In genomic region chr11:75344186-75344585, GRCh38 we compare ENCODE assay signal across 12 cellular contexts. TPM values are rescaled to one million over a fixed set of nuclear protein-coding genes. Genes with fewer than 3 reads are reported as not detected.
DNase-seq lines count a peak whose midpoint lies in the region; ATAC-seq and TF ChIP-seq lines count a peak whose summit lies in the region.
"Had no signal": no experiment of that assay in that cellular context is flagged by ENCODE, and none has a peak within 500 bp of the region (broad histone marks: within the 10 kb centered on the region; RNA-seq: fewer than 3 reads in every experiment).

No MANE protein-coding gene starts in this region.

- H3K9me3 ChIP-seq in left ventricle myocardium inferior (replicated peaks) (no peaks in the 10 kb centered on the region), duodenal mucosa (ENCODE audit: control insufficient read depth in 1 of 2, low read length in 2 of 2) (no peaks in the 10 kb centered on the region), osteoblast (ENCODE audit: low read depth, low read length) (no peaks in the 10 kb centered on the region)

- H4K20me1 ChIP-seq in osteoblast (ENCODE audit: insufficient read depth, low read length) = peaks cover 8% of the 10 kb centered on the region

- H3K4me2 ChIP-seq in osteoblast (ENCODE audit: insufficient read depth, low read length) = no peak overlapping the region

- H3K9ac ChIP-seq in duodenal mucosa (ENCODE audit: low read depth in 1 of 2, low read length in 2 of 2) = peak overlapping the region in 1 of 2 donors; percentile 57

- DNase-seq in left ventricle myocardium inferior (no peak), left ventricle myocardium superior (no peak), osteoblast (ENCODE audit: insufficient read length, low spot score, missing footprints) (no peak), NCI-H2196 treated with DMSO at 0.1 percent for 48 hours (lab: John Stamatoyannopoulos, UW; ENCODE audit: unreplicated experiment) (no peak), DMS153 treated with DMSO at 0.1 percent for 48 hours (lab: John Stamatoyannopoulos, UW; ENCODE audit: unreplicated experiment) (no peak)
- peak; percentile 51 for DNase-seq in natural killer cell treated with Interleukin-12 subunit alpha and Interleukin-12 subunit beta and Interleukin-15 and Interleukin-18, amount 100 ng/mL, for 72 hours (ENCODE audit: low spot score)
- DNase-seq: AML-193, foreskin melanocyte, Karpas-422 had no signal

- no peak overlapping the region for H2AFZ ChIP-seq in osteoblast (ENCODE audit: low read length)

- H3K4me3 Mint-ChIP-seq in natural killer cell treated with Interleukin-12 subunit alpha and Interleukin-12 subunit beta and Interleukin-15 and Interleukin-18, amount 100 ng/mL, for 72 hours = no peak overlapping the region

- H3K4me3 ChIP-seq in left ventricle myocardium inferior (peak overlapping the region; percentile 38), duodenal mucosa (ENCODE audit: low read depth in 1 of 2, low read length in 2 of 2) (peak overlapping the region; percentile 14 to 20), osteoblast (ENCODE audit: insufficient read depth, low read length) (no peak overlapping the region)

- no peak for TF ChIP-seq CTCF in left ventricle myocardium inferior (IDR thresholded peaks at IDR 0.05; ENCODE audit: borderline replicate concordance)
- no peak for TF ChIP-seq CTCF in osteoblast (IDR thresholded peaks at IDR 0.05; ENCODE audit: extremely low read depth, low read depth, low read length)

- no peaks in the 10 kb centered on the region for H3K27me3 Mint-ChIP-seq in natural killer cell treated with Interleukin-12 subunit alpha and Interleukin-12 subunit beta and Interleukin-15 and Interleukin-18, amount 100 ng/mL, for 72 hours

- peak overlapping the region; percentile 66 to 92 for H3K27ac Mint-ChIP-seq in natural killer cell treated with Interleukin-12 subunit alpha and Interleukin-12 subunit beta and Interleukin-15 and Interleukin-18, amount 100 ng/mL, for 72 hours
- H3K27ac Mint-ChIP-seq: activated T-helper 2 cell treated with anti-CD3 and anti-CD28 coated beads, Interferon-gamma antibody, Interleukin-2, Interleukin-4, amounts not matched to agents 10 μg/mL and 5 μg/mL and 100 μg/mL, durations not matched to agents 14 hours and 24 hours and 36 hours had no signal

- H3K9me3 Mint-ChIP-seq in natural killer cell treated with Interleukin-12 subunit alpha and Interleukin-12 subunit beta and Interleukin-15 and Interleukin-18, amount 100 ng/mL, for 72 hours = no peaks in the 10 kb centered on the region
- H3K9me3 Mint-ChIP-seq: activated T-helper 2 cell treated with anti-CD3 and anti-CD28 coated beads, Interferon-gamma antibody, Interleukin-2, Interleukin-4, amounts not matched to agents 10 μg/mL and 5 μg/mL and 100 μg/mL, durations not matched to agents 14 hours and 24 hours and 36 hours had no signal

- H3K4me1 Mint-ChIP-seq in natural killer cell treated with Interleukin-12 subunit alpha and Interleukin-12 subunit beta and Interleukin-15 and Interleukin-18, amount 100 ng/mL, for 72 hours (ENCODE audit: low read depth in 2 of 2) = peaks cover 81 to 85% of the 10 kb centered on the region in 2 donors

- H3K4me1 ChIP-seq in left ventricle myocardium inferior = peaks cover 100% of the 10 kb centered on the region
- peaks cover 97 to 100% of the 10 kb centered on the region in 2 donors for H3K4me1 ChIP-seq in duodenal mucosa (ENCODE audit: control insufficient read depth in 1 of 2, insufficient read depth in 2 of 2, low read length in 2 of 2)
- H3K4me1 ChIP-seq in osteoblast (ENCODE audit: insufficient read depth, low read length) = peaks cover 49% of the 10 kb centered on the region

- intact Hi-C loops in left ventricle myocardium inferior (cut with micrococcal nuclease) (no loop called here), left ventricle myocardium superior (cut with micrococcal nuclease) (no loop called here)

- ATAC-seq in left ventricle myocardium superior (no peak), GM21825 (IDR thresholded peaks at IDR 0.05; ENCODE audit: unreplicated experiment) (no peak)
- ATAC-seq in natural killer cell treated with Interleukin-12 subunit alpha and Interleukin-12 subunit beta and Interleukin-15 and Interleukin-18, amount 100 ng/mL, for 72 hours = no peak

- H3K27ac ChIP-seq in left ventricle myocardium inferior (replicated peaks) (peak overlapping the region; percentile 94), duodenal mucosa (ENCODE audit: low read depth, low read length) (peak overlapping the region; percentile 39), osteoblast (ENCODE audit: low read depth, low read length) (no peak overlapping the region)

- no peaks in the 10 kb centered on the region for H3K36me3 ChIP-seq in left ventricle myocardium inferior
- H3K36me3 ChIP-seq in duodenal mucosa (ENCODE audit: control insufficient read depth in 1 of 2, insufficient read depth in 2 of 2, low read length in 2 of 2) = no peaks in the 10 kb centered on the region
- no peaks in the 10 kb centered on the region for H3K36me3 ChIP-seq in osteoblast (ENCODE audit: insufficient read depth, low read length)

- no peaks in the 10 kb centered on the region for H3K36me3 Mint-ChIP-seq in natural killer cell treated with Interleukin-12 subunit alpha and Interleukin-12 subunit beta and Interleukin-15 and Interleukin-18, amount 100 ng/mL, for 72 hours

- H3K79me2 ChIP-seq in osteoblast (ENCODE audit: insufficient read depth, low read length) = no peaks in the 10 kb centered on the region

- H3K27me3 ChIP-seq in left ventricle myocardium inferior (ENCODE audit: low read depth) (no peaks in the 10 kb centered on the region), duodenal mucosa (ENCODE audit: control insufficient read depth in 1 of 2, insufficient read depth in 2 of 2, low read length in 2 of 2) (no peaks in the 10 kb centered on the region), osteoblast (ENCODE audit: insufficient read depth, low read length) (no peaks in the 10 kb centered on the region)

RNA-seq across cellular contexts. Expression of gene ARRB1, which starts 7.3 kb away (rescaled TPM):
- total RNA-seq in left ventricle myocardium inferior = 25.9 TPM
- 26.5 TPM for total RNA-seq in left ventricle myocardium superior
- total RNA-seq in natural killer cell treated with Interleukin-12 subunit alpha and Interleukin-12 subunit beta and Interleukin-15 and Interleukin-18, amount 100 ng/mL, for 72 hours = 10 to 100 TPM; 47.8 to 54.5 TPM
- total RNA-seq in osteoblast = 14.5 and 19.4 TPM in 2 replicates

RNA-seq across cellular contexts. Expression of gene RPS3, which starts 55.1 kb away (rescaled TPM):
- total RNA-seq in left ventricle myocardium inferior (864 TPM), left ventricle myocardium superior (874 TPM), osteoblast (1,511 and 1,512 TPM in 2 replicates)
- 1,000 to 10,000 TPM; 2,083 to 2,343 TPM for total RNA-seq in natural killer cell treated with Interleukin-12 subunit alpha and Interleukin-12 subunit beta and Interleukin-15 and Interleukin-18, amount 100 ng/mL, for 72 hours
